9 cellular contexts compared by ENCODE assay signal in the genomic region with DNA sequence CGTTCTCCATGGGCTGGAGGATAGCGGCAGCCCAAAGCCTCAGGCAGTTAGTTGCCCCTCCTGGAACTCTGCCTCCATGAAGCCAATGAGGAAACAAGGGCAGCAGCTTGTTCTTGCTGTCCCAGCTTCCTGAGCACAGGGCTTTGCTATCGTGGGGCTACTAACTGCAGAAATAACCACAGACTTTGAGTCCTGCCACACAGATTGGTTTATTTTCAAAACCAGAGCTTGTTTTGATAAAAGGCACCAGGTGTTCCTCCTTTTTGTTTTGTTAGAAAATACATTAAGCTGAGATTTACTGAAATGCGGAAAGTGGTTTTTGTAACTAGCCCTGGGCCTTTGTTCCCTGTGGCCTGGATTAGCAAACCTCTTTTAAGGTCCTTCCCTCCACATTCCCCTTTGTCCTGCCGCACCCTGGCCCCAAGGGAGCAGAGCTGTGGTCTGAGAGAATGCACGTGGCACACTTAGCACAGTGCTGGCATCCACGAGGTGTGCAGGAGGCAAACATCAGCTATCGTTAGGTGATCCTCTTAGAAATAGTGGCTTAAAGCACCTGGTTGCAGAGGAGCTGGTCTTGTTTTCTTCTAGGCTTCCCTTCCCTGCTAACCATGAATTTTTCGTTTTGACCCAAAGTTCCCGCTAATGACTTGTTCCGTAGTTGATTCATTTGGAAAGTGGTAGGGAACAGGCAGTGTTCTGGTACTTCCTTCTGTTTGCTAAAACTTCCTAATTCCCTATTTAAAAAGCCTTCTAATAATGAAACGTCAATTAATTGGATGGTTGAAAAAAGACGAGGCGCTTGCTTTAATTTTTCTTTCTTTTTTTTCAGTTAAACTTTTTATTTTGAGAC. TPM values are rescaled to one million over a fixed set of nuclear protein-coding genes. Genes with fewer than 3 reads are reported as not detected.
DNase-seq lines count a peak whose midpoint lies in the region; ATAC-seq, FAIRE-seq and TF ChIP-seq lines count a peak whose summit lies in the region.
"Had no signal": no experiment of that assay in that cellular context is flagged by ENCODE, and none has a peak within 500 bp of the region (broad histone marks: within the 10 kb centered on the region; RNA-seq: fewer than 3 reads in every experiment).

No MANE protein-coding gene starts in this region.

- TF ChIP-seq CTCF in WERI-Rb-1 (IDR thresholded peaks at IDR 0.05; ENCODE audit: low read depth, low read length), result no peak
- TF ChIP-seq CTCF in keratinocyte (optimal IDR thresholded peaks at IDR 0.05 in 1 of 3, IDR thresholded peaks at IDR 0.05 in 1 of 3, conservative IDR thresholded peaks at IDR 0.05 in 1 of 3; ENCODE audit: extremely low read depth in 1 of 3, insufficient read depth in 2 of 3, low read length in 3 of 3), result no peak
- TF ChIP-seq CTCF in smooth muscle cell (IDR thresholded peaks at IDR 0.05; ENCODE audit: borderline replicate concordance, insufficient read depth, poor library complexity, severe bottlenecking), result no peak

- no peaks in the 10 kb centered on the region for H3F3A ChIP-seq in smooth muscle cell (ENCODE audit: low read depth)

- H3K27ac Mint-ChIP-seq in stimulated activated naive B cell treated with anti-CD40 and anti-IgM and Interleukin-4, amounts not matched to agents 10 μg/mL and 1 μg/mL and 100 μg/mL, for 72 hours, result no peak overlapping the region

- dilution Hi-C loops in keratinocyte (cut with MboI; ENCODE audit: extremely low pct_ligation_motif_present, low sequenced_read_pairs), result no loop called here

- peaks cover 12 to 25% of the 10 kb centered on the region in 2 donors for H3K36me3 Mint-ChIP-seq in stimulated activated naive B cell treated with anti-CD40 and anti-IgM and Interleukin-4, amounts not matched to agents 10 μg/mL and 1 μg/mL and 100 μg/mL, for 72 hours

- H3K27ac ChIP-seq in HUES64 (ENCODE audit: low read depth, low read length) (peak overlapping the region; percentile 41; the same call in 1 of the 2 replicates), WERI-Rb-1 (peak overlapping the region; percentile 29), keratinocyte (ENCODE audit: control insufficient read depth, insufficient read depth, low read length) (no peak overlapping the region), smooth muscle cell (ENCODE audit: low read depth) (no peak overlapping the region)

- 54% methylated on average over 14 of the region's 14 CpGs for WGBS in HUES64
- 63% methylated on average over 14 of the region's 14 CpGs for WGBS in smooth muscle cell (ENCODE audit: low lambda C conversion rate)

- H3K4me2 ChIP-seq in keratinocyte (ENCODE audit: control insufficient read depth, extremely low read depth, insufficient read depth, low read depth, low read length), result peak overlapping the region; percentile 67
- H3K4me2 ChIP-seq in smooth muscle cell, result no peak overlapping the region

- H3K27me3 ChIP-seq in HUES64 (ENCODE audit: insufficient read depth, low read length), result no peaks in the 10 kb centered on the region
- H3K27me3 ChIP-seq in WERI-Rb-1 (ENCODE audit: insufficient read depth, low read depth, severe bottlenecking), result no peaks in the 10 kb centered on the region
- no peaks in the 10 kb centered on the region for H3K27me3 ChIP-seq in keratinocyte (ENCODE audit: control insufficient read depth, extremely low read depth, insufficient read depth, low read length)
- no peaks in the 10 kb centered on the region for H3K27me3 ChIP-seq in smooth muscle cell (ENCODE audit: low read depth)

- H3K36me3 ChIP-seq in HUES64 (ENCODE audit: insufficient read depth, low read length) (no peaks in the 10 kb centered on the region; the same call in 1 of the 2 replicates), WERI-Rb-1 (peaks cover 52% of the 10 kb centered on the region), keratinocyte (ENCODE audit: control insufficient read depth in 2 of 2, extremely low read depth in 1 of 2, insufficient read depth in 2 of 2, low read length in 2 of 2) (no peaks in the 10 kb centered on the region), smooth muscle cell (ENCODE audit: low read depth) (no peaks in the 10 kb centered on the region)

- H3K79me2 ChIP-seq in keratinocyte (ENCODE audit: control insufficient read depth, insufficient read depth, low read length) (no peaks in the 10 kb centered on the region), smooth muscle cell (ENCODE audit: low read depth) (no peaks in the 10 kb centered on the region)

- peak overlapping the region; percentile 32; the same call in 1 of the 2 replicates for H3K9ac ChIP-seq in HUES64 (ENCODE audit: low read depth, low read length)
- peak overlapping the region; percentile 8 for H3K9ac ChIP-seq in keratinocyte (ENCODE audit: control insufficient read depth, extremely low read depth, insufficient read depth, low read length)
- H3K9ac ChIP-seq in smooth muscle cell (ENCODE audit: low read depth), result no peak overlapping the region

- no peak overlapping the region for H3K4me3 ChIP-seq in HUES64 (ENCODE audit: low read length)
- H3K4me3 ChIP-seq in WERI-Rb-1 (ENCODE audit: low read depth, low read length), result no peak overlapping the region
- peak overlapping the region in 1 of 3 experiments; percentile 2 for H3K4me3 ChIP-seq in keratinocyte (ENCODE audit: control insufficient read depth in 2 of 3, extremely low read depth in 1 of 3, insufficient read depth in 2 of 3, low read depth in 1 of 3, low read length in 3 of 3)
- H3K4me3 ChIP-seq in smooth muscle cell, result no peak overlapping the region

- ATAC-seq in stimulated activated naive B cell treated with anti-CD40 and anti-IgM and Interleukin-4, amounts not matched to agents 10 μg/mL and 1 μg/mL and 100 μg/mL, for 72 hours (replicated peaks), result peak; percentile 34 to 48
- ATAC-seq in GM19035 (IDR thresholded peaks at IDR 0.05; ENCODE audit: unreplicated experiment), result no peak
- ATAC-seq: activated CD4-positive, CD25-positive, alpha-beta regulatory T cell treated with anti-CD3 and anti-CD28 coated beads, Interleukin-2, amount 50 U/mL, for 24 hours had no signal

- H2AFZ ChIP-seq in keratinocyte (ENCODE audit: control insufficient read depth, low read length) (peak overlapping the region; percentile 84), smooth muscle cell (ENCODE audit: low read depth) (no peak overlapping the region)

- no peaks in the 10 kb centered on the region for H4K20me1 ChIP-seq in keratinocyte (ENCODE audit: control insufficient read depth, extremely low read depth, insufficient read depth, low read length)
- no peaks in the 10 kb centered on the region for H4K20me1 ChIP-seq in smooth muscle cell (ENCODE audit: low read depth)

- peaks cover 7 to 10% of the 10 kb centered on the region in 2 donors for H3K9me3 Mint-ChIP-seq in stimulated activated naive B cell treated with anti-CD40 and anti-IgM and Interleukin-4, amounts not matched to agents 10 μg/mL and 1 μg/mL and 100 μg/mL, for 72 hours

- peaks cover 8% of the 10 kb centered on the region in 2 donors for H3K27me3 Mint-ChIP-seq in stimulated activated naive B cell treated with anti-CD40 and anti-IgM and Interleukin-4, amounts not matched to agents 10 μg/mL and 1 μg/mL and 100 μg/mL, for 72 hours

- FAIRE-seq in keratinocyte (lab: Jason Lieb, UNC), result peak; percentile 67
- FAIRE-seq: bronchial epithelial cell had no signal

- peaks cover 23 to 37% of the 10 kb centered on the region in 2 donors for H3K4me1 Mint-ChIP-seq in stimulated activated naive B cell treated with anti-CD40 and anti-IgM and Interleukin-4, amounts not matched to agents 10 μg/mL and 1 μg/mL and 100 μg/mL, for 72 hours

- H3K4me3 Mint-ChIP-seq in stimulated activated naive B cell treated with anti-CD40 and anti-IgM and Interleukin-4, amounts not matched to agents 10 μg/mL and 1 μg/mL and 100 μg/mL, for 72 hours, result no peak overlapping the region

- no peak for DNase-seq in WERI-Rb-1
- no peak for DNase-seq in keratinocyte (ENCODE audit: low read depth, low spot score)
- no peak for DNase-seq in stimulated activated naive B cell treated with anti-CD40 and anti-IgM and Interleukin-4, amounts not matched to agents 10 μg/mL and 1 μg/mL and 100 μg/mL, for 72 hours
- DNase-seq in NCI-H226, result no peak
- DNase-seq in smooth muscle cell (lab: John Stamatoyannopoulos, UW; ENCODE audit: unreplicated experiment), result no peak

- no peaks in the 10 kb centered on the region for H3K9me1 ChIP-seq in keratinocyte (ENCODE audit: control insufficient read depth, extremely low read depth, insufficient read depth, low read length)

- peaks cover 25% of the 10 kb centered on the region for H3K4me1 ChIP-seq in HUES64 (ENCODE audit: insufficient read depth, low read length)
- peaks cover 27% of the 10 kb centered on the region for H3K4me1 ChIP-seq in keratinocyte (ENCODE audit: control insufficient read depth, extremely low read depth, insufficient read depth, low read length)
- peaks cover 14% of the 10 kb centered on the region for H3K4me1 ChIP-seq in smooth muscle cell (ENCODE audit: low read depth)

- peaks cover 9% of the 10 kb centered on the region for H3K9me3 ChIP-seq in HUES64 (ENCODE audit: insufficient read depth, low read depth, low read length)
- peaks cover 11% of the 10 kb centered on the region for H3K9me3 ChIP-seq in WERI-Rb-1 (ENCODE audit: severe bottlenecking)
- H3K9me3 ChIP-seq in keratinocyte (ENCODE audit: control insufficient read depth, low read depth, low read length), result no peaks in the 10 kb centered on the region
- no peaks in the 10 kb centered on the region for H3K9me3 ChIP-seq in smooth muscle cell (replicated peaks; ENCODE audit: low read depth)

RNA-seq across cellular contexts. Expression of gene MVB12B, which starts 21.5 kb away (rescaled TPM):
- 6.1 TPM for polyA plus RNA-seq in HUES64 (2013, experiment 1 of 2)
- 7.7 TPM for polyA plus RNA-seq in HUES64 (2013, experiment 2 of 2)
- polyA plus RNA-seq in keratinocyte (0.54 to 2.5 TPM (median 1.2 TPM) in 3 replicates), smooth muscle cell (5.4 and 7.8 TPM in 2 replicates)
- polyA plus RNA-seq in keratinocyte (2011; ENCODE audit: low read depth), result 0.35 TPM
- 1.3 and 1.5 TPM in 2 replicates for polyA plus RNA-seq in keratinocyte (2011; cell fraction: cytosol; rRNA removed)
- polyA plus RNA-seq in keratinocyte (2011; cell fraction: nucleus; rRNA removed), result 2.4 and 2.6 TPM in 2 replicates
- polyA plus RNA-seq in keratinocyte (2012; ENCODE audit: low replicate concordance), result 0.35 and 1.3 TPM in 2 replicates
- 2.8 to 3.3 TPM (median 2.8 TPM) in 3 replicates for polyA minus RNA-seq in keratinocyte
- 1.7 TPM for polyA minus RNA-seq in keratinocyte (2011; cell fraction: cytosol; rRNA and poly(A)+ RNA removed)
- 2.5 and 6.2 TPM in 2 replicates for polyA minus RNA-seq in keratinocyte (2011; cell fraction: nucleus; rRNA and poly(A)+ RNA removed)
- 4.3 and 6.9 TPM in 2 replicates for total RNA-seq in smooth muscle cell

Comparison
In these comparisons a context has a peak if more than half of its experiments do, and no peak if none do; other contexts are left out.
1. H3K27ac ChIP-seq: peak in HUES64 (single experiment) and WERI-Rb-1 (single experiment); none in keratinocyte (single experiment) and smooth muscle cell (single experiment).